Comparison of ENCODE assay signal across 21 cellular contexts in the genomic region with DNA sequence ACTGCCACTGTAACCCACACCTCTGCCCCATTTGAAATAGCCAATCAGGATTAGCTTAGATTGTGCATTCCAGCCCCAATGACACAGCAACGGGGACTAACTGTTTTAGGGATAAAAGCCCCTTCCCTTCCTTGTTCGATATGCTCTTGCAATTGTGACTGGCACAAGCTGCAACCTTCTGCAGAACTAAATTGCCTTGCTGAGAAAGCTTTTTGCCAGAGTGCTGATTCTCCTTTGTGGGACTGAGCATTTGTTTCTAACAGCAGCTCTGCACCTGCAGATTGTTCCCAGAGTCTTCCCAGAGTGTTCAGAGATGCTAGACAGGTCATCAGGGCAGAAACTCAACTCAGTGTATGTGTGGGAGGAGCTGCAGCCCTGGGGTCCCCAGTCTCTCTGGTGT.
DNase-seq lines count a peak whose midpoint lies in the region; ATAC-seq, FAIRE-seq and TF ChIP-seq lines count a peak whose summit lies in the region.
"Had no signal": no experiment of that assay in that cellular context is flagged by ENCODE, and none has a peak within 500 bp of the region (broad histone marks: within the 10 kb centered on the region; RNA-seq: fewer than 3 reads in every experiment).

No MANE protein-coding gene starts in this region.

- no peak for TF ChIP-seq RAD21 in HepG2 (CRISPR knock-in tag; IDR thresholded peaks at IDR 0.05)

- TF ChIP-seq EP300 in HepG2 (IDR thresholded peaks at IDR 0.05; ENCODE audit: low read depth in 2 of 2, low read length in 2 of 2) (no peak), HepG2 (CRISPR knock-in tag; IDR thresholded peaks at IDR 0.05; ENCODE audit: borderline replicate concordance) (no peak)

- H3K27me3 Mint-ChIP-seq in endothelial cell (ENCODE audit: unreplicated experiment), result peaks cover 2% of the 10 kb centered on the region
- H3K27me3 Mint-ChIP-seq: B cell; CD4-positive, CD25-positive, alpha-beta regulatory T cell; CD8-positive, alpha-beta memory T cell had no signal

- no TSS peak for BruUV-seq in HepG2 (replicated peaks; lab: Mats Ljungman, UMichigan)

- H3K36me3 ChIP-seq in HepG2 (replicated peaks in 1 of 2; ENCODE audit: control insufficient read depth in 1 of 2, insufficient read depth in 2 of 2, low read length in 2 of 2), result no peaks in the 10 kb centered on the region
- H3K36me3 ChIP-seq in right lobe of liver, result no peaks in the 10 kb centered on the region
- H3K36me3 ChIP-seq in H7 (replicated peaks; ENCODE audit: control insufficient read depth, insufficient read depth, low read length), result no peaks in the 10 kb centered on the region

- in situ Hi-C loops in HepG2 (cut with HindIII; ENCODE audit: extremely low pct_ligation_motif_present, low pct_unique_long_range_greater_than_20kb), result no loop called here

- POLR2A ChIA-PET in HepG2 (lab: Yijun Ruan, JAX), result no interaction called here

- H3K4me3 ChIP-seq in HepG2 (replicated peaks in 1 of 3; ENCODE audit: insufficient read depth in 1 of 3, low read depth in 2 of 3, low read length in 3 of 3), result no peak overlapping the region
- no peak overlapping the region for H3K4me3 ChIP-seq in right lobe of liver
- H3K4me3 ChIP-seq in H7 (ENCODE audit: insufficient read depth, low read depth, low read length), result no peak overlapping the region
- H3K4me3 ChIP-seq: GM23248 had no signal

- TF ChIP-seq POLR2A in HepG2 (IDR thresholded peaks at IDR 0.05; ENCODE audit: insufficient read depth in 1 of 2, low read depth in 2 of 2, low read length in 2 of 2) (no peak), right lobe of liver (IDR thresholded peaks at IDR 0.05) (no peak)

- H3K27ac ChIP-seq in HepG2 (ENCODE audit: extremely low read length, insufficient read depth, low read length) (no peak overlapping the region), right lobe of liver (no peak overlapping the region)
- H3K27ac ChIP-seq: GM23248, KMS-11 had no signal

- H3K27me3 ChIP-seq in HepG2 (ENCODE audit: control insufficient read depth in 1 of 2, insufficient read depth in 2 of 2, low read length in 2 of 2) (no peaks in the 10 kb centered on the region), right lobe of liver (no peaks in the 10 kb centered on the region), H7 (ENCODE audit: control insufficient read depth, insufficient read depth, low read length) (no peaks in the 10 kb centered on the region)

- no peaks in the 10 kb centered on the region for H3K4me1 Mint-ChIP-seq in endothelial cell (ENCODE audit: unreplicated experiment)
- H3K4me1 Mint-ChIP-seq: B cell; CD4-positive, CD25-positive, alpha-beta regulatory T cell; CD8-positive, alpha-beta memory T cell had no signal

- intact Hi-C loops in HepG2 (cut with micrococcal nuclease; ENCODE audit: unreplicated experiment), result no loop called here
- intact Hi-C loops in right lobe of liver (cut with DNase I), result no loop called here

- CTCF ChIA-PET in HepG2 (lab: Yijun Ruan, JAX; ENCODE audit: low intra/inter-chr PET ratio, low total read pairs), result no interaction called here

- H3K4me2 ChIP-seq in HepG2 (ENCODE audit: low read depth, low read length), result no peak overlapping the region
- H3K4me2 ChIP-seq: KMS-11 had no signal

- DNase-seq in HepG2 (ENCODE audit: low spot score) (no peak), right lobe of liver (no peak), OCI-M1 (lab: John Stamatoyannopoulos, UW) (peak; percentile 70), endothelial cell (ENCODE audit: low spot score) (no peak), COLO668 (lab: John Stamatoyannopoulos, UW; ENCODE audit: unreplicated experiment) (no peak), H7 (no peak)
- DNase-seq: C1 segment of cervical spinal cord; Caco-2; CD4-positive, CD25-positive, alpha-beta regulatory T cell; CD8-positive, alpha-beta memory T cell; DMS153; DND-41; EL; GM23248 had no signal

- H4K20me1 ChIP-seq in HepG2 (ENCODE audit: insufficient read depth, low read length), result no peaks in the 10 kb centered on the region

- peaks cover 24% of the 10 kb centered on the region for H3K36me3 Mint-ChIP-seq in endothelial cell (ENCODE audit: low read depth, unreplicated experiment)
- H3K36me3 Mint-ChIP-seq: CD4-positive, CD25-positive, alpha-beta regulatory T cell had no signal

- H3K4me1 ChIP-seq in HepG2 (ENCODE audit: insufficient read depth, low read length), result no peaks in the 10 kb centered on the region
- no peaks in the 10 kb centered on the region for H3K4me1 ChIP-seq in right lobe of liver
- H3K4me1 ChIP-seq: Caco-2 had no signal

- H3K9me3 ChIP-seq in HepG2 (ENCODE audit: low read length) (peaks cover 75% of the 10 kb centered on the region), right lobe of liver (peaks cover 0 to 7% (median 0%) of the 10 kb centered on the region in 4 donors)
- H3K9me3 ChIP-seq: Caco-2 had no signal

- WGBS in HepG2 (ENCODE audit: low lambda C conversion rate), result 4% methylated on average over 2 of the region's 2 CpGs
- 52% methylated on average over 2 of the region's 2 CpGs for whole genome bisulfite sequencing in right lobe of liver (ENCODE audit: insufficient coverage, low coverage, low lambda C conversion rate, missing lambda C conversion rate)

- ATAC-seq in HepG2 (no peak), right lobe of liver (no peak), GM19035 (IDR thresholded peaks at IDR 0.05; ENCODE audit: unreplicated experiment) (no peak)
- ATAC-seq: HCT116 had no signal

- H3K27ac Mint-ChIP-seq in endothelial cell (ENCODE audit: unreplicated experiment), result no peak overlapping the region
- H3K27ac Mint-ChIP-seq: B cell; CD4-positive, CD25-positive, alpha-beta regulatory T cell had no signal

- FAIRE-seq in HepG2 (lab: Jason Lieb, UNC), result no peak
- FAIRE-seq: D721Med, GM12891, H54 had no signal

- TF ChIP-seq CTCF in HepG2 (CRISPR knock-in tag; IDR thresholded peaks at IDR 0.05), result no peak
- TF ChIP-seq CTCF in right lobe of liver (IDR thresholded peaks at IDR 0.05), result no peak
- TF ChIP-seq CTCF in endothelial cell (IDR thresholded peaks at IDR 0.05; ENCODE audit: unreplicated experiment), result no peak

- H2AFZ ChIP-seq in HepG2 (ENCODE audit: low read length), result no peak overlapping the region
- H2AFZ ChIP-seq: GM23248 had no signal

- H3K9me3 Mint-ChIP-seq in endothelial cell (ENCODE audit: unreplicated experiment), result peaks cover 49% of the 10 kb centered on the region

- H3K4me3 Mint-ChIP-seq in endothelial cell (ENCODE audit: unreplicated experiment), result peak overlapping the region; percentile 22
- H3K4me3 Mint-ChIP-seq: B cell; CD4-positive, CD25-positive, alpha-beta regulatory T cell; CD8-positive, alpha-beta memory T cell had no signal

- H3K9ac ChIP-seq in HepG2 (ENCODE audit: insufficient read depth, low read depth, low read length), result no peak overlapping the region
- H3K9ac ChIP-seq: GM23248, KMS-11 had no signal

- H3K79me2 ChIP-seq in HepG2 (ENCODE audit: insufficient read depth, low read length), result no peaks in the 10 kb centered on the region

TF ChIP-seq in HepG2, 621 proteins besides CTCF, POLR2A, EP300 and RAD21:
- no peak for TF ChIP-seq SRSF4 (IDR thresholded peaks at IDR 0.05; ENCODE audit: low read depth, low read length, poor library complexity, severe bottlenecking)
- peak; percentile 47; the same call in 1 of the 2 replicates for TF ChIP-seq ZNF562 (CRISPR knock-in tag; IDR thresholded peaks at IDR 0.05; ENCODE audit: borderline replicate concordance)
- TF ChIP-seq RXRB (CRISPR knock-in tag; IDR thresholded peaks at IDR 0.05; ENCODE audit: borderline replicate concordance), result no peak
